Comparison of ENCODE assay signal across 15 cellular contexts in genomic region chr7:101926265-101926664, GRCh38.
A peak's percentile ranks its signal among the peaks of the same experiment; 100 is the strongest.
DNase-seq lines count a peak whose midpoint lies in the region; ATAC-seq and TF ChIP-seq lines count a peak whose summit lies in the region.
"Had no signal": no experiment of that assay in that cellular context is flagged by ENCODE, and none has a peak within 500 bp of the region (broad histone marks: within the 10 kb centered on the region; RNA-seq: fewer than 3 reads in every experiment).

No MANE protein-coding gene starts in this region.

- TF ChIP-seq EP300 in suprapubic skin (IDR thresholded peaks at IDR 0.05), result no peak

- no peak overlapping the region for H3K4ac ChIP-seq in mesenchymal stem cell (ENCODE audit: low read depth in 1 of 2, low read length in 2 of 2)

- H3K27ac ChIP-seq in heart right ventricle (peak overlapping the region in 7 of 10 donors; percentile 31 to 90 (median 55)), SU-DHL-6 (ENCODE audit: low read depth, low read length) (peak overlapping the region; percentile 9; the same call in 1 of the 2 replicates), mesenchymal stem cell (ENCODE audit: low read length, poor library complexity, severe bottlenecking) (no peak overlapping the region), stomach smooth muscle (ENCODE audit: low read length) (peak overlapping the region; percentile 41), suprapubic skin (no peak overlapping the region)

- 87 to 88% methylated on average over 3 of the region's 3 CpGs for WGBS in heart right ventricle, 2 donors
- 98% methylated on average over 3 of the region's 3 CpGs for WGBS in mesenchymal stem cell
- 100% methylated on average over 3 of the region's 3 CpGs for WGBS in suprapubic skin

- ATAC-seq in heart right ventricle (no peak), Right ventricle myocardium superior (ENCODE audit: poor library complexity) (no peak), GM21367 (IDR thresholded peaks at IDR 0.05; ENCODE audit: unreplicated experiment) (no peak), GM18868 (IDR thresholded peaks at IDR 0.05; ENCODE audit: unreplicated experiment) (no peak)

- DNase-seq in heart right ventricle (no peak), Right ventricle myocardium superior (no peak), mesenchymal stem cell (no peak), suprapubic skin (ENCODE audit: low spot score in 2 of 2) (no peak)
- DNase-seq: H9, MV-4-11, NCI-H1417, NCI-H187 treated with DMSO at 0.1 percent for 48 hours, NCI-H446, NCI-H69, OCI-M1 had no signal

- no peak overlapping the region for H2BK120ac ChIP-seq in mesenchymal stem cell (ENCODE audit: low read depth, low read length)

- H3K79me1 ChIP-seq in mesenchymal stem cell (replicated peaks; ENCODE audit: low read length, poor library complexity, severe bottlenecking), result peaks cover 39% of the 10 kb centered on the region

- no peaks in the 10 kb centered on the region for H3K9me2 ChIP-seq in SU-DHL-6 (replicated peaks; ENCODE audit: insufficient read depth, low read length)

- TF ChIP-seq CTCF in heart right ventricle (IDR thresholded peaks at IDR 0.05) (no peak), SU-DHL-6 (IDR thresholded peaks at IDR 0.05; ENCODE audit: insufficient read depth, low read length, poor library complexity, severe bottlenecking) (no peak), suprapubic skin (IDR thresholded peaks at IDR 0.05) (no peak)

- no peak overlapping the region for H3K9ac ChIP-seq in SU-DHL-6 (ENCODE audit: low read length)
- H3K9ac ChIP-seq in mesenchymal stem cell (ENCODE audit: low read length), result no peak overlapping the region
- no peak overlapping the region for H3K9ac ChIP-seq in stomach smooth muscle (ENCODE audit: low read length in 2 of 2)

- H3K36me3 ChIP-seq in heart right ventricle (no peaks in the 10 kb centered on the region), SU-DHL-6 (ENCODE audit: low read length) (peaks cover 27% of the 10 kb centered on the region; the same call in 1 of the 2 replicates), mesenchymal stem cell (ENCODE audit: control insufficient read depth in 1 of 2, insufficient read depth in 2 of 2, low read depth in 1 of 2, low read length in 2 of 2) (peaks cover 4 to 10% of the 10 kb centered on the region in 2 experiments), stomach smooth muscle (ENCODE audit: control insufficient read depth in 2 of 2, insufficient read depth in 2 of 2, low read length in 2 of 2) (no peaks in the 10 kb centered on the region), suprapubic skin (no peaks in the 10 kb centered on the region)

- TF ChIP-seq POLR2A in suprapubic skin (IDR thresholded peaks at IDR 0.05), result no peak

- no peak overlapping the region for H3K18ac ChIP-seq in mesenchymal stem cell (ENCODE audit: low read depth in 1 of 2, low read length in 2 of 2)

- peaks cover 95% of the 10 kb centered on the region for H3K79me2 ChIP-seq in SU-DHL-6 (ENCODE audit: insufficient read depth, low read length)

- H3F3A ChIP-seq in SU-DHL-6 (ENCODE audit: insufficient read depth), result peaks cover 28% of the 10 kb centered on the region

- H3K9me3 ChIP-seq in heart right ventricle (peaks cover 0 to 7% (median 0%) of the 10 kb centered on the region in 11 donors), SU-DHL-6 (ENCODE audit: insufficient read depth, low read length) (no peaks in the 10 kb centered on the region), mesenchymal stem cell (ENCODE audit: control insufficient read depth, low read length) (peaks cover 4% of the 10 kb centered on the region), stomach smooth muscle (ENCODE audit: control insufficient read depth in 2 of 2, low read length in 2 of 2) (peaks cover 0 to 6% of the 10 kb centered on the region in 2 donors), suprapubic skin (no peaks in the 10 kb centered on the region)

- no peak overlapping the region for H2BK5ac ChIP-seq in mesenchymal stem cell (ENCODE audit: low read depth, low read length, poor library complexity, severe bottlenecking)

- peaks cover 39% of the 10 kb centered on the region for H4K20me1 ChIP-seq in SU-DHL-6 (ENCODE audit: low read depth, low read length)

- H3K4me3 ChIP-seq in heart right ventricle, result no peak overlapping the region
- no peak overlapping the region for H3K4me3 ChIP-seq in SU-DHL-6 (ENCODE audit: insufficient read depth, low read length, poor library complexity, severe bottlenecking)
- H3K4me3 ChIP-seq in mesenchymal stem cell (ENCODE audit: insufficient read depth in 1 of 2, low read depth in 1 of 2, low read length in 2 of 2), result no peak overlapping the region
- no peak overlapping the region for H3K4me3 ChIP-seq in stomach smooth muscle (ENCODE audit: low read length in 2 of 2)
- no peak overlapping the region for H3K4me3 ChIP-seq in suprapubic skin

- no peak overlapping the region for H3K14ac ChIP-seq in mesenchymal stem cell (ENCODE audit: low read length in 2 of 2)

- H3K23ac ChIP-seq in mesenchymal stem cell (ENCODE audit: low read length in 2 of 2), result peak overlapping the region in 1 of 2 experiments; percentile 34

- H2BK12ac ChIP-seq in mesenchymal stem cell (ENCODE audit: low read length in 2 of 2), result no peak overlapping the region

- H3K4me1 ChIP-seq in heart right ventricle, result peaks cover 5 to 54% (median 34%) of the 10 kb centered on the region in 9 donors
- H3K4me1 ChIP-seq in mesenchymal stem cell (ENCODE audit: control insufficient read depth, insufficient read depth, low read depth, low read length), result peaks cover 9% of the 10 kb centered on the region
- peaks cover 26% of the 10 kb centered on the region for H3K4me1 ChIP-seq in stomach smooth muscle (ENCODE audit: control insufficient read depth, insufficient read depth, low read length)
- H3K4me1 ChIP-seq in suprapubic skin, result peaks cover 4% of the 10 kb centered on the region

- H3K27me3 ChIP-seq in heart right ventricle, result no peaks in the 10 kb centered on the region
- no peaks in the 10 kb centered on the region for H3K27me3 ChIP-seq in SU-DHL-6 (ENCODE audit: low read length)
- H3K27me3 ChIP-seq in mesenchymal stem cell (ENCODE audit: control insufficient read depth in 1 of 2, insufficient read depth in 1 of 2, low read length in 2 of 2), result no peaks in the 10 kb centered on the region
- H3K27me3 ChIP-seq in stomach smooth muscle (ENCODE audit: control insufficient read depth in 1 of 2, insufficient read depth in 2 of 2, low read length in 2 of 2), result no peaks in the 10 kb centered on the region
- H3K27me3 ChIP-seq in suprapubic skin, result no peaks in the 10 kb centered on the region

- peak overlapping the region; percentile 20 for H4K91ac ChIP-seq in mesenchymal stem cell (ENCODE audit: low read length)

- H2BK15ac ChIP-seq in mesenchymal stem cell (ENCODE audit: low read depth, poor library complexity, severe bottlenecking), result no peak overlapping the region

- no peak overlapping the region for H2AK5ac ChIP-seq in mesenchymal stem cell (ENCODE audit: low read length, severe bottlenecking)

- H3K4me2 ChIP-seq in SU-DHL-6 (ENCODE audit: low read depth, low read length, poor library complexity, severe bottlenecking), result no peak overlapping the region
- no peak overlapping the region for H3K4me2 ChIP-seq in mesenchymal stem cell (ENCODE audit: low read length, poor library complexity, severe bottlenecking)

- H2AFZ ChIP-seq in SU-DHL-6 (ENCODE audit: low read depth, low read length, severe bottlenecking) (no peak overlapping the region), mesenchymal stem cell (ENCODE audit: low read depth, low read length) (no peak overlapping the region)

- H4K8ac ChIP-seq in mesenchymal stem cell (ENCODE audit: low read length), result peak overlapping the region; percentile 32

- intact Hi-C loops in heart right ventricle (cut with DNase I), result loop anchor here in 2 of 10 donors (1.0 to 5.0 kb wide), 2 partner anchors 39 to 225 kb away; no protein-coding TSS in a partner anchor
- intact Hi-C loops in Right ventricle myocardium superior (cut with DNase I), result no loop called here

Comparison
In these comparisons a context has a peak if more than half of its experiments do, and no peak if none do; other contexts are left out.
1. H3K27ac ChIP-seq: peak in heart right ventricle (7 of 10), SU-DHL-6 (single experiment) and stomach smooth muscle (single experiment); none in mesenchymal stem cell (single experiment) and suprapubic skin (single experiment).